ENCODE assay signal across 36 cellular contexts in genomic region chr2:203590496-203590895, GRCh38.
"Had no signal": no experiment of that assay in that cellular context is flagged by ENCODE, and none has a peak within 500 bp of the region (broad histone marks: within the 10 kb centered on the region; RNA-seq: fewer than 3 reads in every experiment).

No MANE protein-coding gene starts in this region.

- FAIRE-seq: astrocyte, TTC549 had no signal

- H3K4me3 ChIP-seq: adrenal gland, body of pancreas, breast epithelium, cardiac muscle cell had no signal

- H3K27ac Mint-ChIP-seq: activated B cell treated with CpG ODN at 0.5 μM for 24 hours; activated CD4-positive, alpha-beta memory T cell treated with anti-CD3 and anti-CD28 coated beads for 36 hours; activated CD8-positive, alpha-beta T cell treated with anti-CD3 and anti-CD28 coated beads for 36 hours; activated naive CD4-positive, alpha-beta T cell treated with anti-CD3 and anti-CD28 coated beads, Interleukin-2, amount 50 U/mL, for 72 hours; activated naive CD8-positive, alpha-beta T cell treated with anti-CD3 and anti-CD28 coated beads for 36 hours; activated T-helper 2 cell treated with anti-CD3 and anti-CD28 coated beads, Interferon-gamma antibody, Interleukin-2, Interleukin-4, amounts not matched to agents 10 μg/mL and 5 μg/mL and 100 μg/mL, durations not matched to agents 14 hours and 24 hours and 36 hours; T-helper 1 cell treated with Interleukin-12 subunit alpha and Interleukin-12 subunit beta and Interleukin-4 antibody, amounts not matched to agents 30 μg/mL and 1 μg/mL, for 36 hours; T-helper 2 cell treated with Interferon-gamma antibody and Interleukin-4, amounts not matched to agents 5 μg/mL and 100 μg/mL, for 36 hours had no signal

- H3K4me3 Mint-ChIP-seq: activated B cell treated with CpG ODN at 0.5 μM for 24 hours; activated CD4-positive, alpha-beta memory T cell treated with anti-CD3 and anti-CD28 coated beads for 36 hours; activated CD4-positive, alpha-beta T cell treated with anti-CD3 and anti-CD28 coated beads, Interleukin-2, amount 10 ng/mL, durations not matched to agents 24 days and 14 days; activated CD8-positive, alpha-beta T cell treated with anti-CD3 and anti-CD28 coated beads for 36 hours; activated naive CD8-positive, alpha-beta T cell treated with anti-CD3 and anti-CD28 coated beads for 36 hours; activated T-cell treated with anti-CD3 and anti-CD28 coated beads, Interleukin-2, amount 50 U/mL, for 4 hours; central memory CD8-positive, alpha-beta T cell; T-helper 1 cell treated with Interleukin-12 subunit alpha and Interleukin-12 subunit beta and Interleukin-4 antibody, amounts not matched to agents 30 μg/mL and 1 μg/mL, for 36 hours; T-helper 2 cell treated with Interferon-gamma antibody and Interleukin-4, amounts not matched to agents 5 μg/mL and 100 μg/mL, for 36 hours had no signal

- H3K9me3 ChIP-seq: adrenal gland, body of pancreas, breast epithelium had no signal

- H3K36me3 ChIP-seq: adrenal gland, brain microvascular endothelial cell, breast epithelium, cardiac muscle cell had no signal

- DNase-seq: activated B cell treated with CpG ODN at 0.5 μM for 24 hours; activated CD4-positive, alpha-beta memory T cell treated with anti-CD3 and anti-CD28 coated beads for 36 hours; activated CD4-positive, alpha-beta T cell treated with anti-CD3 and anti-CD28 coated beads for 4 hours; activated CD4-positive, alpha-beta T cell treated with anti-CD3 and anti-CD28 coated beads, Interleukin-2, amount 10 ng/mL, durations not matched to agents 24 days and 14 days; activated CD4-positive, alpha-beta T cell treated with anti-CD3 and anti-CD28 coated beads, Interleukin-2, amount 50 U/mL, for 1 hour; activated CD4-positive, alpha-beta T cell treated with anti-CD3 and anti-CD28 coated beads, Interleukin-2, amount 50 U/mL, for 4 hours; activated CD4-positive, CD25-positive, alpha-beta regulatory T cell treated with anti-CD3 and anti-CD28 coated beads, Interleukin-2, amount 50 U/mL, for 72 hours; activated CD8-positive, alpha-beta memory T cell treated with anti-CD3 and anti-CD28 coated beads, Interleukin-2, amount 50 U/mL, for 4 hours; activated CD8-positive, alpha-beta T cell treated with anti-CD3 and anti-CD28 coated beads for 36 hours; activated effector memory CD4-positive, alpha-beta T cell treated with Interleukin-2 at 50 U/mL for 16 hours; activated gamma-delta T cell; activated naive CD4-positive, alpha-beta T cell treated with anti-CD3 and anti-CD28 coated beads, Interleukin-2, amount 50 U/mL, for 16 hours; activated naive CD4-positive, alpha-beta T cell treated with Interleukin-2 at 50 U/mL for 16 hours; activated naive CD8-positive, alpha-beta T cell treated with anti-CD3 and anti-CD28 coated beads for 36 hours; activated T-cell treated with anti-CD3 and anti-CD28 coated beads for 4 hours; activated T-cell treated with anti-CD3 and anti-CD28 coated beads, Interleukin-2, amount 50 U/mL, for 1 hour; activated T-cell treated with anti-CD3 and anti-CD28 coated beads, Interleukin-2, amount 50 U/mL, for 4 hours; adrenal gland; amniotic stem cell; aorta; body of pancreas; brain microvascular endothelial cell; cerebellar nuclear complex; T-helper 1 cell; T-helper 2 cell; T-helper 9 cell had no signal

- ATAC-seq: activated CD8-positive, alpha-beta T cell treated with anti-CD3 and anti-CD28 coated beads for 36 hours; activated naive CD4-positive, alpha-beta T cell treated with anti-CD3 and anti-CD28 coated beads, Interleukin-2, amount 50 U/mL, for 72 hours; activated T-cell treated with anti-CD3 and anti-CD28 coated beads, Interleukin-2, amount 50 U/mL, for 4 hours; body of pancreas had no signal

- H3K36me3 Mint-ChIP-seq: activated CD4-positive, alpha-beta memory T cell treated with anti-CD3 and anti-CD28 coated beads for 36 hours; activated naive CD4-positive, alpha-beta T cell treated with anti-CD3 and anti-CD28 coated beads, Interleukin-2, amount 50 U/mL, for 72 hours; activated naive CD8-positive, alpha-beta T cell treated with anti-CD3 and anti-CD28 coated beads for 36 hours had no signal

- H3K9me3 Mint-ChIP-seq: activated B cell treated with CpG ODN at 0.5 μM for 24 hours; activated CD4-positive, alpha-beta memory T cell treated with anti-CD3 and anti-CD28 coated beads for 36 hours; activated CD4-positive, alpha-beta T cell treated with anti-CD3 and anti-CD28 coated beads, Interleukin-2, amount 10 ng/mL, durations not matched to agents 24 days and 14 days; activated CD8-positive, alpha-beta T cell treated with anti-CD3 and anti-CD28 coated beads for 36 hours; activated naive CD4-positive, alpha-beta T cell treated with anti-CD3 and anti-CD28 coated beads, Interleukin-2, amount 50 U/mL, for 72 hours; activated naive CD8-positive, alpha-beta T cell treated with anti-CD3 and anti-CD28 coated beads for 36 hours; activated T-cell treated with anti-CD3 and anti-CD28 coated beads, Interleukin-2, amount 50 U/mL, for 4 hours; activated T-helper 2 cell treated with anti-CD3 and anti-CD28 coated beads, Interferon-gamma antibody, Interleukin-2, Interleukin-4, amounts not matched to agents 10 μg/mL and 5 μg/mL and 100 μg/mL, durations not matched to agents 14 hours and 24 hours and 36 hours; central memory CD8-positive, alpha-beta T cell; T-helper 1 cell treated with Interleukin-12 subunit alpha and Interleukin-12 subunit beta and Interleukin-4 antibody, amounts not matched to agents 30 μg/mL and 1 μg/mL, for 36 hours; T-helper 2 cell treated with Interferon-gamma antibody and Interleukin-4, amounts not matched to agents 5 μg/mL and 100 μg/mL, for 36 hours had no signal

- H3K4me1 Mint-ChIP-seq: activated B cell treated with CpG ODN at 0.5 μM for 24 hours; central memory CD8-positive, alpha-beta T cell had no signal

- H3K27me3 ChIP-seq: adrenal gland, body of pancreas, brain microvascular endothelial cell, breast epithelium, cardiac muscle cell had no signal

- H3K27ac ChIP-seq: adrenal gland, body of pancreas, brain microvascular endothelial cell, breast epithelium, cardiac muscle cell, VCaP had no signal

- H3K27me3 Mint-ChIP-seq: activated CD4-positive, alpha-beta memory T cell treated with anti-CD3 and anti-CD28 coated beads for 36 hours; activated CD8-positive, alpha-beta T cell treated with anti-CD3 and anti-CD28 coated beads for 36 hours; activated naive CD8-positive, alpha-beta T cell treated with anti-CD3 and anti-CD28 coated beads for 36 hours; central memory CD8-positive, alpha-beta T cell had no signal

- H3K4me1 ChIP-seq: adrenal gland, body of pancreas had no signal
